Comparison of ENCODE assay signal across 37 cellular contexts in the genomic region with DNA sequence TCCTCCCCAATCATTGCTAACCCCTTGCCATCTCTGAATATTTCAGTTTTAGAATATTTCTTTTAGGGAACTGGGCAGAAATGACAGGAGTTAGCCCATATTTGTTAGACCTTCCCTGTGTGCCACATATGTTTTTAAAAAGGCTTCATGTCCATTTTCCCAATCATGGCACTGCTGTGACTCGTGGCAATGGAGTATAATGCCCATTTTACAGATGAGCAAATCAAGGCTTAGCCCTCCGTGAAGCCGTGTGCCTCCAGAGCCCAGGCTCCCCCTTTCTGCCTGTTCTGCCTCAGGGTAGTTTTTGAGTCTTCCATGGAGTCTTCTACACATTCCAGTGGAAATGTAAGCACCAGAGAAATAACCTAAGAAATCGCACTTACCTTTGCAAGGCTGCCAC.
"Had no signal": no experiment of that assay in that cellular context is flagged by ENCODE, and none has a peak within 500 bp of the region (broad histone marks: within the 10 kb centered on the region; RNA-seq: fewer than 3 reads in every experiment).

No MANE protein-coding gene starts in this region.

- H3K4me3 ChIP-seq: adrenal gland, body of pancreas, breast epithelium had no signal

- H3K36me3 ChIP-seq: adrenal gland, brain microvascular endothelial cell, breast epithelium had no signal

- FAIRE-seq: astrocyte, TTC549 had no signal

- H3K9me3 Mint-ChIP-seq: activated B cell treated with CpG ODN at 0.5 μM for 24 hours; activated CD4-positive, alpha-beta memory T cell treated with anti-CD3 and anti-CD28 coated beads for 36 hours; activated CD4-positive, alpha-beta T cell treated with anti-CD3 and anti-CD28 coated beads, Interleukin-2, amount 10 ng/mL, durations not matched to agents 24 days and 14 days; activated CD8-positive, alpha-beta T cell treated with anti-CD3 and anti-CD28 coated beads for 36 hours; activated naive CD4-positive, alpha-beta T cell treated with anti-CD3 and anti-CD28 coated beads for 36 hours; activated naive CD4-positive, alpha-beta T cell treated with anti-CD3 and anti-CD28 coated beads, Interleukin-2, amount 50 U/mL, for 72 hours; activated naive CD8-positive, alpha-beta T cell treated with anti-CD3 and anti-CD28 coated beads for 36 hours; activated T-cell treated with anti-CD3 and anti-CD28 coated beads, Interleukin-2, amount 50 U/mL, for 4 hours; activated T-cell treated with anti-CD3 and anti-CD28 coated beads, Interleukin-2, amount 50 U/mL, for 72 hours; activated T-helper 1 cell treated with anti-CD3 and anti-CD28 coated beads, Interleukin-12 subunit alpha, Interleukin-12 subunit beta, Interleukin-2, Interleukin-4 antibody, amounts not matched to agents 30 ng/mL and 10 ng/mL and 1 ng/mL, durations not matched to agents 14 hours and 24 hours and 36 hours; activated T-helper 17 cell treated with anti-CD3 and anti-CD28 coated beads, Interleukin-2, amount 50 U/mL, for 72 hours; T-helper 1 cell treated with Interleukin-12 subunit alpha and Interleukin-12 subunit beta and Interleukin-4 antibody, amounts not matched to agents 30 μg/mL and 1 μg/mL, for 36 hours; T-helper 2 cell treated with Interferon-gamma antibody and Interleukin-4, amounts not matched to agents 5 μg/mL and 100 μg/mL, for 36 hours had no signal

- ATAC-seq: activated CD8-positive, alpha-beta T cell treated with anti-CD3 and anti-CD28 coated beads for 36 hours; activated naive CD4-positive, alpha-beta T cell treated with anti-CD3 and anti-CD28 coated beads, Interleukin-2, amount 50 U/mL, for 72 hours; activated T-cell treated with anti-CD3 and anti-CD28 coated beads, Interleukin-2, amount 50 U/mL, for 4 hours; activated T-cell treated with anti-CD3 and anti-CD28 coated beads, Interleukin-2, amount 50 U/mL, for 72 hours; activated T-helper 17 cell treated with anti-CD3 and anti-CD28 coated beads, Interleukin-2, amount 50 U/mL, for 72 hours; body of pancreas had no signal

- H3K9me3 ChIP-seq: adrenal gland, body of pancreas, breast epithelium had no signal

- H3K4me3 Mint-ChIP-seq: activated B cell treated with CpG ODN at 0.5 μM for 24 hours; activated CD4-positive, alpha-beta memory T cell treated with anti-CD3 and anti-CD28 coated beads for 36 hours; activated CD4-positive, alpha-beta T cell treated with anti-CD3 and anti-CD28 coated beads, Interleukin-2, amount 10 ng/mL, durations not matched to agents 24 days and 14 days; activated CD8-positive, alpha-beta T cell treated with anti-CD3 and anti-CD28 coated beads for 36 hours; activated naive CD4-positive, alpha-beta T cell treated with anti-CD3 and anti-CD28 coated beads for 36 hours; activated naive CD8-positive, alpha-beta T cell treated with anti-CD3 and anti-CD28 coated beads for 36 hours; activated T-cell treated with anti-CD3 and anti-CD28 coated beads, Interleukin-2, amount 50 U/mL, for 4 hours; activated T-cell treated with anti-CD3 and anti-CD28 coated beads, Interleukin-2, amount 50 U/mL, for 72 hours; activated T-helper 1 cell treated with anti-CD3 and anti-CD28 coated beads, Interleukin-12 subunit alpha, Interleukin-12 subunit beta, Interleukin-2, Interleukin-4 antibody, amounts not matched to agents 30 ng/mL and 10 ng/mL and 1 ng/mL, durations not matched to agents 14 hours and 24 hours and 36 hours; activated T-helper 17 cell treated with anti-CD3 and anti-CD28 coated beads, Interleukin-2, amount 50 U/mL, for 72 hours; T-helper 1 cell treated with Interleukin-12 subunit alpha and Interleukin-12 subunit beta and Interleukin-4 antibody, amounts not matched to agents 30 μg/mL and 1 μg/mL, for 36 hours; T-helper 2 cell treated with Interferon-gamma antibody and Interleukin-4, amounts not matched to agents 5 μg/mL and 100 μg/mL, for 36 hours had no signal

- H3K27me3 Mint-ChIP-seq: activated B cell treated with CpG ODN at 0.5 μM for 24 hours; activated CD4-positive, alpha-beta memory T cell treated with anti-CD3 and anti-CD28 coated beads for 36 hours; activated CD4-positive, alpha-beta T cell treated with anti-CD3 and anti-CD28 coated beads, Interleukin-2, amount 10 ng/mL, durations not matched to agents 24 days and 14 days; activated CD8-positive, alpha-beta T cell treated with anti-CD3 and anti-CD28 coated beads for 36 hours; activated naive CD8-positive, alpha-beta T cell treated with anti-CD3 and anti-CD28 coated beads for 36 hours had no signal

- DNase-seq: activated B cell treated with CpG ODN at 0.5 μM for 24 hours; activated CD4-positive, alpha-beta memory T cell treated with anti-CD3 and anti-CD28 coated beads for 36 hours; activated CD4-positive, alpha-beta T cell treated with anti-CD3 and anti-CD28 coated beads for 4 hours; activated CD4-positive, alpha-beta T cell treated with anti-CD3 and anti-CD28 coated beads, Interleukin-2, amount 10 ng/mL, durations not matched to agents 24 days and 14 days; activated CD4-positive, alpha-beta T cell treated with anti-CD3 and anti-CD28 coated beads, Interleukin-2, amount 50 U/mL, for 1 hour; activated CD4-positive, alpha-beta T cell treated with anti-CD3 and anti-CD28 coated beads, Interleukin-2, amount 50 U/mL, for 4 hours; activated CD4-positive, CD25-positive, alpha-beta regulatory T cell treated with anti-CD3 and anti-CD28 coated beads, Interleukin-2, amount 50 U/mL, for 72 hours; activated CD8-positive, alpha-beta memory T cell treated with anti-CD3 and anti-CD28 coated beads, Interleukin-2, amount 50 U/mL, for 4 hours; activated CD8-positive, alpha-beta T cell treated with anti-CD3 and anti-CD28 coated beads for 36 hours; activated effector memory CD4-positive, alpha-beta T cell treated with anti-CD3 and anti-CD28 coated beads, Interleukin-2, amount 50 U/mL, for 16 hours; activated gamma-delta T cell treated with Interleukin-2 at 50 U/mL for 16 hours; activated naive CD4-positive, alpha-beta T cell; activated naive CD4-positive, alpha-beta T cell treated with anti-CD3 and anti-CD28 coated beads for 36 hours; activated naive CD4-positive, alpha-beta T cell treated with anti-CD3 and anti-CD28 coated beads, Interleukin-2, amount 50 U/mL, for 16 hours; activated naive CD8-positive, alpha-beta T cell treated with anti-CD3 and anti-CD28 coated beads for 36 hours; activated T-cell treated with anti-CD3 and anti-CD28 coated beads for 4 hours; activated T-cell treated with anti-CD3 and anti-CD28 coated beads, Interleukin-2, amount 50 U/mL, for 1 hour; activated T-cell treated with anti-CD3 and anti-CD28 coated beads, Interleukin-2, amount 50 U/mL, for 4 hours; activated T-cell treated with anti-CD3 and anti-CD28 coated beads, Interleukin-2, amount 50 U/mL, for 72 hours; adrenal gland; amniotic stem cell; aorta; body of pancreas; brain microvascular endothelial cell; central memory CD4-positive, alpha-beta T cell; T-helper 1 cell; T-helper 2 cell; T-helper 9 cell had no signal

- H3K4me1 ChIP-seq: body of pancreas, breast epithelium had no signal

- H3K27ac ChIP-seq: adrenal gland, body of pancreas, brain microvascular endothelial cell, breast epithelium, VCaP had no signal

- H3K4me1 Mint-ChIP-seq: activated B cell treated with CpG ODN at 0.5 μM for 24 hours; activated CD4-positive, alpha-beta T cell treated with anti-CD3 and anti-CD28 coated beads, Interleukin-2, amount 10 ng/mL, durations not matched to agents 24 days and 14 days; activated naive CD8-positive, alpha-beta T cell treated with anti-CD3 and anti-CD28 coated beads for 36 hours; activated T-helper 17 cell treated with anti-CD3 and anti-CD28 coated beads, Interleukin-2, amount 50 U/mL, for 72 hours had no signal

- H3K27me3 ChIP-seq: adrenal gland, body of pancreas, brain microvascular endothelial cell, breast epithelium had no signal

- H3K36me3 Mint-ChIP-seq: activated CD4-positive, alpha-beta memory T cell treated with anti-CD3 and anti-CD28 coated beads for 36 hours; activated naive CD4-positive, alpha-beta T cell treated with anti-CD3 and anti-CD28 coated beads, Interleukin-2, amount 50 U/mL, for 72 hours; activated naive CD8-positive, alpha-beta T cell treated with anti-CD3 and anti-CD28 coated beads for 36 hours had no signal

- H3K27ac Mint-ChIP-seq: activated B cell treated with CpG ODN at 0.5 μM for 24 hours; activated CD4-positive, alpha-beta memory T cell treated with anti-CD3 and anti-CD28 coated beads for 36 hours; activated CD4-positive, alpha-beta T cell treated with anti-CD3 and anti-CD28 coated beads, Interleukin-2, amount 10 ng/mL, durations not matched to agents 24 days and 14 days; activated CD8-positive, alpha-beta T cell treated with anti-CD3 and anti-CD28 coated beads for 36 hours; activated naive CD4-positive, alpha-beta T cell treated with anti-CD3 and anti-CD28 coated beads for 36 hours; activated naive CD4-positive, alpha-beta T cell treated with anti-CD3 and anti-CD28 coated beads, Interleukin-2, amount 50 U/mL, for 72 hours; activated naive CD8-positive, alpha-beta T cell treated with anti-CD3 and anti-CD28 coated beads for 36 hours; activated T-cell treated with anti-CD3 and anti-CD28 coated beads, Interleukin-2, amount 50 U/mL, for 72 hours; activated T-helper 1 cell treated with anti-CD3 and anti-CD28 coated beads, Interleukin-12 subunit alpha, Interleukin-12 subunit beta, Interleukin-2, Interleukin-4 antibody, amounts not matched to agents 30 ng/mL and 10 ng/mL and 1 ng/mL, durations not matched to agents 14 hours and 24 hours and 36 hours; activated T-helper 17 cell treated with anti-CD3 and anti-CD28 coated beads, Interleukin-2, amount 50 U/mL, for 72 hours; T-helper 1 cell treated with Interleukin-12 subunit alpha and Interleukin-12 subunit beta and Interleukin-4 antibody, amounts not matched to agents 30 μg/mL and 1 μg/mL, for 36 hours; T-helper 2 cell treated with Interferon-gamma antibody and Interleukin-4, amounts not matched to agents 5 μg/mL and 100 μg/mL, for 36 hours had no signal
